26 cellular contexts compared by ENCODE assay signal in genomic region chr11:6824461-6824860, GRCh38. TPM values are rescaled to one million over a fixed set of nuclear protein-coding genes. Genes with fewer than 3 reads are reported as not detected.
"Had no signal": no experiment of that assay in that cellular context is flagged by ENCODE, and none has a peak within 500 bp of the region (broad histone marks: within the 10 kb centered on the region; RNA-seq: fewer than 3 reads in every experiment).

No MANE protein-coding gene starts in this region.

- H3K4me3 Mint-ChIP-seq: IgD-negative memory B cell had no signal

- ATAC-seq: SK-N-SH treated with all-trans-retinoic acid at 6 μM for 48 hours had no signal

- DNase-seq: KBM-7; NCI-H1092; NCI-H1417 treated with DMSO at 0.1 percent for 48 hours; NCI-H1694 treated with DMSO at 0.1 percent for 48 hours; NCI-H1930; NCI-H2081; NCI-H2107; NCI-H226; NCI-H446; NCI-H510A; NCI-H524 treated with DMSO at 0.1 percent for 48 hours; NCI-H69; NCI-H774; NK-92 treated with Interleukin-12 subunit alpha and Interleukin-12 subunit beta, amount 100 ng/mL, for 24 hours; PC-9; SHP77 treated with DMSO at 0.1 percent for 48 hours; SJCRH30; T-helper 1 cell had no signal

- H3K27ac ChIP-seq: HL-60, PC-9, SJCRH30 had no signal

- H3K4me3 ChIP-seq: PC-9, SJCRH30 had no signal

- H3K27ac Mint-ChIP-seq: IgD-negative memory B cell had no signal

- H3K4me2 ChIP-seq: PC-9 had no signal

- H3K4me1 Mint-ChIP-seq: IgD-negative memory B cell had no signal

- H3K9me3 ChIP-seq: SJCRH30 had no signal

- H3K4me1 ChIP-seq: SJCRH30 had no signal

- H3K27me3 ChIP-seq: SJCRH30 had no signal

- H2AFZ ChIP-seq: PC-9 had no signal

- FAIRE-seq: HTR-8/SVneo, RCC 7860 had no signal

- H3K36me3 Mint-ChIP-seq: IgD-negative memory B cell had no signal

- H3K36me3 ChIP-seq: SJCRH30 had no signal

RNA-seq across cellular contexts. Expression of gene OR10A5, which starts 21.0 kb away (rescaled TPM):
- total RNA-seq: LHCN-M2, MCF 10A, OCI-LY7, PC-9, SJCRH30 had no signal
- polyA plus RNA-seq: IgD-negative memory B cell had no signal

RNA-seq across cellular contexts. Expression of gene OR6A2, which starts 25.0 kb away (rescaled TPM):
- total RNA-seq: LHCN-M2, SJCRH30 had no signal
- polyA plus RNA-seq: IgD-negative memory B cell had no signal

RNA-seq across cellular contexts. Expression of gene OR10A2, which starts 38.4 kb away (rescaled TPM):
- total RNA-seq: LHCN-M2, MCF 10A, OCI-LY7, PC-9, SJCRH30 had no signal
- polyA plus RNA-seq: IgD-negative memory B cell had no signal

RNA-seq across cellular contexts. Expression of gene OR2AG1, which starts 41.6 kb away (rescaled TPM):
- total RNA-seq: LHCN-M2, MCF 10A, OCI-LY7, PC-9, SJCRH30 had no signal
- polyA plus RNA-seq: IgD-negative memory B cell had no signal

RNA-seq across cellular contexts. Expression of gene OR10A4, which starts 52.0 kb away (rescaled TPM):
- total RNA-seq: LHCN-M2, MCF 10A, OCI-LY7, PC-9, SJCRH30 had no signal
- polyA plus RNA-seq: IgD-negative memory B cell had no signal
